8 cellular contexts compared by ENCODE assay signal in the genomic region with DNA sequence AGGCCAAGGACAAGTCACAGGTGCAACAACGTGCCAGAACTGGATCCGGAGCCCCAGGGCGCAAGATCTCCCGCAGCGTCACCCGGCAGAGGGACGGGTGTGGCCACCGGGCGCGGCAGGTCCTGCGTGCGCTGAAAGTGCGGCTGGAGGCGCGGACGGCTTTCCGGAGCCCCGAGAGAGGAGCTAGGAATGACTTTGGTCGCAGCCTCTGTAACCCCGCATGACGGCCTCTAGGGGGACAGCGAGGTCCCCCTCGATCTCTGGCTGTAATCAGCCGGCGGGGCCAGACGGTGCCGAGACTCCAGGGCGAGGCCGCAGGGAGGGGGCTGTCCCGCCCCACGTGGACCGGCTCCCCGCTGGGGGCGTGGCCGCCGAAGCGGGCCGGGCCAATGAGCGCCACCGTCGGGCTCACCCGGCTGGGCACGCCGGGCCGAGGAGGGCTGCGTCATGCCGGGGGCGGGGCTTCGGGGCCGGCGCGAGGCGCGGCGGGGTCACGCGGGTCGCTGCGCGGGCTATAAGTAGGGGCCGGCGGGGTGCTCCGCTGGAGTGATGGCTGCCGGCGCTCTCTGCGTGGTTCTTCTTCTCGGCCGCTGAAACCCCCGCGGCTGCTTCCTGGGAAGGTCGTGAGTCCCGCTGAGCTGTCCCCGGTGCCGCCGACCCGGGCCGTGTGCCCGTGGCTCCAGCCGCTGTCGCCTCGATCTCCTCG. TPM values are rescaled to one million over a fixed set of nuclear protein-coding genes. Genes with fewer than 3 reads are reported as not detected.
DNase-seq lines count a peak whose midpoint lies in the region; ATAC-seq lines count a peak whose summit lies in the region.

A gene with protein sequence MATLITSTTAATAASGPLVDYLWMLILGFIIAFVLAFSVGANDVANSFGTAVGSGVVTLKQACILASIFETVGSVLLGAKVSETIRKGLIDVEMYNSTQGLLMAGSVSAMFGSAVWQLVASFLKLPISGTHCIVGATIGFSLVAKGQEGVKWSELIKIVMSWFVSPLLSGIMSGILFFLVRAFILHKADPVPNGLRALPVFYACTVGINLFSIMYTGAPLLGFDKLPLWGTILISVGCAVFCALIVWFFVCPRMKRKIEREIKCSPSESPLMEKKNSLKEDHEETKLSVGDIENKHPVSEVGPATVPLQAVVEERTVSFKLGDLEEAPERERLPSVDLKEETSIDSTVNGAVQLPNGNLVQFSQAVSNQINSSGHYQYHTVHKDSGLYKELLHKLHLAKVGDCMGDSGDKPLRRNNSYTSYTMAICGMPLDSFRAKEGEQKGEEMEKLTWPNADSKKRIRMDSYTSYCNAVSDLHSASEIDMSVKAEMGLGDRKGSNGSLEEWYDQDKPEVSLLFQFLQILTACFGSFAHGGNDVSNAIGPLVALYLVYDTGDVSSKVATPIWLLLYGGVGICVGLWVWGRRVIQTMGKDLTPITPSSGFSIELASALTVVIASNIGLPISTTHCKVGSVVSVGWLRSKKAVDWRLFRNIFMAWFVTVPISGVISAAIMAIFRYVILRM (plus strand): TSS at position 544 of the 706 bp plus-strand sequence. CDS start 890 bp downstream, outside the sequence.

- H3K27ac ChIP-seq in epithelial cell of prostate, result peak within 1 kb of the TSS; percentile 91

- DNase-seq in DMS 273 treated with DMSO at 0.1 percent for 48 hours (lab: John Stamatoyannopoulos, UW) (peak; percentile 86), HuH-7 (ENCODE audit: low spot score) (peak; percentile 94), OCI-M1 (lab: John Stamatoyannopoulos, UW) (peak; percentile 97), activated T-cell treated with anti-CD3 and anti-CD28 coated beads for 4 hours (peak; percentile 96), epithelial cell of prostate (ENCODE audit: low read depth, low spot score) (no peak), mucosa of gallbladder (ENCODE audit: low spot score) (peak; percentile 96)
- DNase-seq in stimulated activated CD8-positive, alpha-beta memory T cell treated with anti-CD3 and anti-CD28 coated beads, Interleukin-4, amount 100 ng/mL, for 48 hours, result peak; percentile 99

- ATAC-seq in GM21515 (IDR thresholded peaks at IDR 0.05; ENCODE audit: unreplicated experiment), result peak; percentile 92

RNA-seq across cellular contexts. Expression of the gene that starts here (rescaled TPM):
- total RNA-seq in mucosa of gallbladder, result 30.8 TPM
